ENCODE assay signal across 1 cellular context in the genomic region with DNA sequence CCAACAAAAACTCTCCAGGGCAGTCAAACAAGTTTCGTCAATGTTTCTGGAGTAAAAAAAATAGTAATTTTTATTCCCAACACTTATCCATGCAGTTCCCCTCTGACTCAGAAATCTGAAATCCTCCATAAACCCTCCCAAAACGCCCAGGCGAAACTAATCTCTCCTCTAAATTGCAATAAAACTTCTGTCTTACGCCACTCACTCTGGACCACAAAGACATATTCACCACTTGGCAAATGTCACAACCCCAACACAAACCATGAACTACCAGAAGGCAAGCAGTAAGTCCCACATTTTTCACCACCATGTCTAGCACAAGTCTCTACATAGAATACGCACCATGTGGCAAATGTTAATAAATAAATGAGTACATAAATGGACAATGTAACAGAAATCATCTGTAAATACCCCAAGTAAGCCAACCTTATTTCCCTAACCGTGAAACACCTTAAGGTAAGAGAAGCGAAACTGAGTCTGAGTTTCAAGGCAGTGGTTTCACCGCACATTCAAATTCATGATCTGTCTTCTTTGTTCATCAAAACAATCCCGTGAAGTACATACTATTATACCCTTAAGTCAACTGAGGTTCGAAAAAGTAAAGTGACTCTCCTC.
TF ChIP-seq lines count a peak whose summit lies in the region.

No MANE protein-coding gene starts in this region.

TF ChIP-seq in GM23338, 12 proteins besides CTCF, POLR2A, EP300 and RAD21 (continued from another document):
- TF ChIP-seq, protein P1, sequence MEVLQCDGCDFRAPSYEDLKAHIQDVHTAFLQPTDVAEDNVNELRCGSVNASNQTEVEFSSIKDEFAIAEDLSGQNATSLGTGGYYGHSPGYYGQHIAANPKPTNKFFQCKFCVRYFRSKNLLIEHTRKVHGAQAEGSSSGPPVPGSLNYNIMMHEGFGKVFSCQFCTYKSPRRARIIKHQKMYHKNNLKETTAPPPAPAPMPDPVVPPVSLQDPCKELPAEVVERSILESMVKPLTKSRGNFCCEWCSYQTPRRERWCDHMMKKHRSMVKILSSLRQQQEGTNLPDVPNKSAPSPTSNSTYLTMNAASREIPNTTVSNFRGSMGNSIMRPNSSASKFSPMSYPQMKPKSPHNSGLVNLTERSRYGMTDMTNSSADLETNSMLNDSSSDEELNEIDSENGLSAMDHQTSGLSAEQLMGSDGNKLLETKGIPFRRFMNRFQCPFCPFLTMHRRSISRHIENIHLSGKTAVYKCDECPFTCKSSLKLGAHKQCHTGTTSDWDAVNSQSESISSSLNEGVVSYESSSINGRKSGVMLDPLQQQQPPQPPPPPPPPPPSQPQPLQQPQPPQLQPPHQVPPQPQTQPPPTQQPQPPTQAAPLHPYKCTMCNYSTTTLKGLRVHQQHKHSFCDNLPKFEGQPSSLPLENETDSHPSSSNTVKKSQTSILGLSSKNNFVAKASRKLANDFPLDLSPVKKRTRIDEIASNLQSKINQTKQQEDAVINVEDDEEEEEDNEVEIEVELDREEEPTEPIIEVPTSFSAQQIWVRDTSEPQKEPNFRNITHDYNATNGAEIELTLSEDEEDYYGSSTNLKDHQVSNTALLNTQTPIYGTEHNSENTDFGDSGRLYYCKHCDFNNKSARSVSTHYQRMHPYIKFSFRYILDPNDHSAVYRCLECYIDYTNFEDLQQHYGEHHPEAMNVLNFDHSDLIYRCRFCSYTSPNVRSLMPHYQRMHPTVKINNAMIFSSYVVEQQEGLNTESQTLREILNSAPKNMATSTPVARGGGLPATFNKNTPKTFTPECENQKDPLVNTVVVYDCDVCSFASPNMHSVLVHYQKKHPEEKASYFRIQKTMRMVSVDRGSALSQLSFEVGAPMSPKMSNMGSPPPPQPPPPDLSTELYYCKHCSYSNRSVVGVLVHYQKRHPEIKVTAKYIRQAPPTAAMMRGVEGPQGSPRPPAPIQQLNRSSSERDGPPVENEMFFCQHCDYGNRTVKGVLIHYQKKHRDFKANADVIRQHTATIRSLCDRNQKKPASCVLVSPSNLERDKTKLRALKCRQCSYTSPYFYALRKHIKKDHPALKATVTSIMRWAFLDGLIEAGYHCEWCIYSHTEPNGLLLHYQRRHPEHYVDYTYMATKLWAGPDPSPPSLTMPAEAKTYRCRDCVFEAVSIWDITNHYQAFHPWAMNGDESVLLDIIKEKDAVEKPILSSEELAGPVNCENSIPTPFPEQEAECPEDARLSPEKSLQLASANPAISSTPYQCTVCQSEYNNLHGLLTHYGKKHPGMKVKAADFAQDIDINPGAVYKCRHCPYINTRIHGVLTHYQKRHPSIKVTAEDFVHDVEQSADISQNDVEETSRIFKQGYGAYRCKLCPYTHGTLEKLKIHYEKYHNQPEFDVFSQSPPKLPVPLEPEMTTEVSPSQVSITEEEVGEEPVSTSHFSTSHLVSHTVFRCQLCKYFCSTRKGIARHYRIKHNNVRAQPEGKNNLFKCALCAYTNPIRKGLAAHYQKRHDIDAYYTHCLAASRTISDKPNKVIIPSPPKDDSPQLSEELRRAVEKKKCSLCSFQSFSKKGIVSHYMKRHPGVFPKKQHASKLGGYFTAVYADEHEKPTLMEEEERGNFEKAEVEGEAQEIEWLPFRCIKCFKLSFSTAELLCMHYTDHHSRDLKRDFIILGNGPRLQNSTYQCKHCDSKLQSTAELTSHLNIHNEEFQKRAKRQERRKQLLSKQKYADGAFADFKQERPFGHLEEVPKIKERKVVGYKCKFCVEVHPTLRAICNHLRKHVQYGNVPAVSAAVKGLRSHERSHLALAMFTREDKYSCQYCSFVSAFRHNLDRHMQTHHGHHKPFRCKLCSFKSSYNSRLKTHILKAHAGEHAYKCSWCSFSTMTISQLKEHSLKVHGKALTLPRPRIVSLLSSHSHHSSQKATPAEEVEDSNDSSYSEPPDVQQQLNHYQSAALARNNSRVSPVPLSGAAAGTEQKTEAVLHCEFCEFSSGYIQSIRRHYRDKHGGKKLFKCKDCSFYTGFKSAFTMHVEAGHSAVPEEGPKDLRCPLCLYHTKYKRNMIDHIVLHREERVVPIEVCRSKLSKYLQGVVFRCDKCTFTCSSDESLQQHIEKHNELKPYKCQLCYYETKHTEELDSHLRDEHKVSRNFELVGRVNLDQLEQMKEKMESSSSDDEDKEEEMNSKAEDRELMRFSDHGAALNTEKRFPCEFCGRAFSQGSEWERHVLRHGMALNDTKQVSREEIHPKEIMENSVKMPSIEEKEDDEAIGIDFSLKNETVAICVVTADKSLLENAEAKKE (CRISPR knock-in tag; IDR thresholded peaks at IDR 0.05): no peak
- no peak for TF ChIP-seq CREB1 (CRISPR knock-in tag; IDR thresholded peaks at IDR 0.05; ENCODE audit: low read depth)
- no peak for TF ChIP-seq ZNF331 (CRISPR knock-in tag; IDR thresholded peaks at IDR 0.05; ENCODE audit: low read depth)
- no peak for TF ChIP-seq STAT1 (IDR thresholded peaks at IDR 0.05; ENCODE audit: unreplicated experiment)
